In genomic region chr14:45253754-45254300, GRCh38 we compare ENCODE assay signal across 8 cellular contexts. TPM values are rescaled to one million over a fixed set of nuclear protein-coding genes. Genes with fewer than 3 reads are reported as not detected.
DNase-seq lines count a peak whose midpoint lies in the region; ATAC-seq and TF ChIP-seq lines count a peak whose summit lies in the region.

No MANE protein-coding gene starts in this region.

- no peak for TF ChIP-seq POLR2A in lower leg skin (IDR thresholded peaks at IDR 0.05)

- peaks cover 0 to 19% (median 12%) of the 10 kb centered on the region in 4 donors for H3K4me1 ChIP-seq in tibial artery

- H3K27me3 ChIP-seq in tibial artery = no peaks in the 10 kb centered on the region

- intact Hi-C loops in lower leg skin (cut with DNase I; ENCODE audit: low total_unique reads) = no loop called here
- intact Hi-C loops in tibial artery (cut with DNase I; ENCODE audit: low total_unique reads) = loop anchor here (10.0 kb wide), 1 partner anchor 119 kb away; the partner anchor contains the start of genes FANCM and FKBP3

- peak; percentile 87 for DNase-seq in ELR (ENCODE audit: low read depth)
- DNase-seq in NCI-H2227 treated with DMSO at 0.1 percent for 48 hours (lab: John Stamatoyannopoulos, UW) = peak; percentile 50
- peak; percentile 1 for DNase-seq in cerebellum (ENCODE audit: low spot score)
- peak in 1 of 2 donors; percentile 81 for DNase-seq in lower leg skin (ENCODE audit: low spot score in 2 of 2)
- peak in 1 of 2 donors; percentile 25 for DNase-seq in tibial artery
- no peak for DNase-seq in activated CD4-positive, CD25-positive, alpha-beta regulatory T cell treated with anti-CD3 and anti-CD28 coated beads, Interleukin-2, amount 50 U/mL, for 72 hours
- no peak for DNase-seq in NCI-H524 treated with DMSO at 0.1 percent for 48 hours (lab: John Stamatoyannopoulos, UW)

- H3K4me3 ChIP-seq in lower leg skin (ENCODE audit: low read depth, poor library complexity, severe bottlenecking) = peak overlapping the region; percentile 64
- H3K4me3 ChIP-seq in tibial artery = peak overlapping the region; percentile 74 to 84

- WGBS in lower leg skin, 2 donors = 58 to 61% methylated on average over 23 of the region's 23 CpGs

- no peak for ATAC-seq in GM21367 (IDR thresholded peaks at IDR 0.05; ENCODE audit: unreplicated experiment)

- TF ChIP-seq CTCF in lower leg skin (IDR thresholded peaks at IDR 0.05) (no peak), tibial artery (IDR thresholded peaks at IDR 0.05) (no peak)

- no peaks in the 10 kb centered on the region for H3K36me3 ChIP-seq in tibial artery

- peak overlapping the region; percentile 80 to 85 for H3K27ac ChIP-seq in tibial artery

- H3K9me3 ChIP-seq in tibial artery = peaks cover 0 to 12% (median 12%) of the 10 kb centered on the region in 3 donors

RNA-seq across cellular contexts. Expression of gene MIS18BP1, which starts 0.8 kb away (rescaled TPM):
- 35.7 TPM for total RNA-seq in cerebellum
- total RNA-seq in lower leg skin = 10 to 100 TPM; 23.2 to 30.6 (median 27.3) TPM

Comparison
In these comparisons a context has a peak if more than half of its experiments do, and no peak if none do; other contexts are left out.
1. DNase-seq: peak in ELR (single experiment), NCI-H2227 treated with DMSO at 0.1 percent for 48 hours (single experiment) and cerebellum (single experiment); none in activated CD4-positive, CD25-positive, alpha-beta regulatory T cell treated with anti-CD3 and anti-CD28 coated beads, Interleukin-2, amount 50 U/mL, for 72 hours (single experiment) and NCI-H524 treated with DMSO at 0.1 percent for 48 hours (single experiment).